10 cellular contexts compared by ENCODE assay signal in genomic region chr7:47473499-47474210, GRCh38.
DNase-seq lines count a peak whose midpoint lies in the region; FAIRE-seq and TF ChIP-seq lines count a peak whose summit lies in the region.
"Had no signal": no experiment of that assay in that cellular context is flagged by ENCODE, and none has a peak within 500 bp of the region (broad histone marks: within the 10 kb centered on the region; RNA-seq: fewer than 3 reads in every experiment).

No MANE protein-coding gene starts in this region.

- TF ChIP-seq EP300 in suprapubic skin (IDR thresholded peaks at IDR 0.05) = no peak

- H3K4me1 ChIP-seq in Peyer's patch (peaks cover 7 to 58% (median 14%) of the 10 kb centered on the region in 4 donors), kidney (ENCODE audit: control insufficient read depth in 1 of 2, insufficient read depth in 1 of 2, low read depth in 1 of 2, low read length in 2 of 2) (peaks cover 49 to 66% of the 10 kb centered on the region in 2 donors), suprapubic skin (peaks cover 29% of the 10 kb centered on the region)

- DNase-seq in NCI-H146 (lab: John Stamatoyannopoulos, UW) (peak; percentile 24), NCI-H146 treated with DMSO at 0.1 percent for 48 hours (lab: John Stamatoyannopoulos, UW; ENCODE audit: unreplicated experiment) (no peak), Peyer's patch (peak in 2 of 3 donors; percentile 42 to 54), kidney (no peak), suprapubic skin (ENCODE audit: low spot score in 2 of 2) (no peak), NCI-H82 (lab: John Stamatoyannopoulos, UW) (no peak), GM10266 (ENCODE audit: extremely low spot score) (no peak)
- DNase-seq in stimulated activated CD4-positive, alpha-beta T cell treated with anti-CD3 and anti-CD28 coated beads, Interleukin-4, amount 100 ng/mL, for 24 hours = no peak
- DNase-seq: activated T-cell treated with anti-CD3 and anti-CD28 coated beads, Interleukin-2, amount 50 U/mL, for 4 hours; SHP77 treated with DMSO at 0.1 percent for 48 hours had no signal

- H3K9ac ChIP-seq in kidney (ENCODE audit: low read length in 2 of 2) = no peak overlapping the region

- no peak for FAIRE-seq in kidney (lab: Jason Lieb, UNC)

- H3K36me3 ChIP-seq in Peyer's patch (no peaks in the 10 kb centered on the region), kidney (ENCODE audit: control insufficient read depth in 1 of 2, insufficient read depth in 2 of 2, low read length in 2 of 2) (no peaks in the 10 kb centered on the region), suprapubic skin (no peaks in the 10 kb centered on the region)

- TF ChIP-seq POLR2A in Peyer's patch (IDR thresholded peaks at IDR 0.05) (no peak), suprapubic skin (IDR thresholded peaks at IDR 0.05) (no peak)

- H3K27ac ChIP-seq in Peyer's patch (peak overlapping the region in 3 of 4 donors; percentile 49 to 90 (median 86)), kidney (ENCODE audit: low read depth in 2 of 2, low read length in 2 of 2) (peak overlapping the region; percentile 58 to 94), suprapubic skin (peak overlapping the region; percentile 15)

- H3K27me3 ChIP-seq in Peyer's patch (no peaks in the 10 kb centered on the region), suprapubic skin (no peaks in the 10 kb centered on the region)

- 80% methylated on average over 6 of the region's 6 CpGs for WGBS in suprapubic skin

- TF ChIP-seq CTCF in Peyer's patch (IDR thresholded peaks at IDR 0.05) = no peak
- no peak for TF ChIP-seq CTCF in kidney (IDR thresholded peaks at IDR 0.05; ENCODE audit: borderline replicate concordance, extremely low read depth, insufficient read depth)
- TF ChIP-seq CTCF in suprapubic skin (IDR thresholded peaks at IDR 0.05) = no peak
- no peak for TF ChIP-seq CTCF in GM10266 (IDR thresholded peaks at IDR 0.05; ENCODE audit: control insufficient read depth, insufficient read depth, low read depth, missing control alignments)

- H3K4me3 ChIP-seq in Peyer's patch (no peak overlapping the region), kidney (ENCODE audit: low read length in 2 of 2) (no peak overlapping the region), suprapubic skin (no peak overlapping the region)

- H3K9me3 ChIP-seq in Peyer's patch = no peaks in the 10 kb centered on the region
- H3K9me3 ChIP-seq in kidney (ENCODE audit: control insufficient read depth in 1 of 2, low read length in 2 of 2) = no peaks in the 10 kb centered on the region
- no peaks in the 10 kb centered on the region for H3K9me3 ChIP-seq in suprapubic skin

- intact Hi-C loops in kidney (cut with DNase I) = no loop called here

Comparison
In these comparisons a context has a peak if more than half of its experiments do, and no peak if none do; other contexts are left out.
1. DNase-seq: peak in NCI-H146 (single experiment) and Peyer's patch (2 of 3); none in NCI-H146 treated with DMSO at 0.1 percent for 48 hours (single experiment), kidney (single experiment), suprapubic skin (0 of 2), NCI-H82 (single experiment), stimulated activated CD4-positive, alpha-beta T cell treated with anti-CD3 and anti-CD28 coated beads, Interleukin-4, amount 100 ng/mL, for 24 hours (single experiment) and GM10266 (single experiment).
2. H3K27ac ChIP-seq: peak in every context shown above with its lines; median percentile 86 in Peyer's patch; 76 in kidney; 15 in suprapubic skin.